ENCODE assay signal across 9 cellular contexts in genomic region chr1:150233359-150234308, GRCh38. TPM values are rescaled to one million over a fixed set of nuclear protein-coding genes. Genes with fewer than 3 reads are reported as not detected.
DNase-seq lines count a peak whose midpoint lies in the region; ATAC-seq and TF ChIP-seq lines count a peak whose summit lies in the region.
"Had no signal": no experiment of that assay in that cellular context is flagged by ENCODE, and none has a peak within 500 bp of the region (broad histone marks: within the 10 kb centered on the region; RNA-seq: fewer than 3 reads in every experiment).

No MANE protein-coding gene starts in this region.

- H3K4me3 ChIP-seq in CD4-positive, alpha-beta memory T cell (ENCODE audit: low read length in 2 of 2) = peak overlapping the region; percentile 76 to 100
- H3K4me3 ChIP-seq in gastroesophageal sphincter = peak overlapping the region; percentile 66 to 96
- peak overlapping the region; percentile 91 for H3K4me3 ChIP-seq in skeletal muscle cell (ENCODE audit: low read depth, low read length)

- H3K27me3 ChIP-seq in CD4-positive, alpha-beta memory T cell (ENCODE audit: insufficient read depth, low read length) = no peaks in the 10 kb centered on the region
- H3K27me3 ChIP-seq in gastroesophageal sphincter = no peaks in the 10 kb centered on the region

- peak in 4 of 5 donors; percentile 14 to 55 (median 26) for DNase-seq in CD4-positive, alpha-beta memory T cell
- peak; percentile 31 for DNase-seq in activated T-cell treated with anti-CD3 and anti-CD28 coated beads for 24 hours (ENCODE audit: low read depth)
- DNase-seq in skeletal muscle cell (ENCODE audit: low read depth) = no peak
- no peak for DNase-seq in cortex of kidney (lab: John Stamatoyannopoulos, UW)
- no peak for DNase-seq in iPS-NIHi7 (ENCODE audit: extremely low spot score)

- POLR2A ChIA-PET in CD4-positive, alpha-beta memory T cell (lab: Charles Lee; ENCODE audit: partially characterized antibody) = interaction anchor here (0.6 to 3.9 kb wide), 21 partner anchors 10 to 1093 kb away, joined by 3 to 55 read pairs (median 4); partner anchors contain the start of genes APH1A, CIART, PI4KB and PLEKHO1

- H3K27ac Mint-ChIP-seq in CD4-positive, alpha-beta memory T cell = peak overlapping the region in 6 of 7 donors; percentile 96 to 100 (median 99)

- peak overlapping the region; percentile 99 for H3K27ac ChIP-seq in CD4-positive, alpha-beta memory T cell (ENCODE audit: low read depth, low read length)
- peak overlapping the region; percentile 92 for H3K27ac ChIP-seq in KOPT-K1 (ENCODE audit: low read depth, low read length, poor library complexity, severe bottlenecking)
- H3K27ac ChIP-seq in gastroesophageal sphincter = peak overlapping the region; percentile 78 to 100 (median 96)

- WGBS in gastroesophageal sphincter (ENCODE audit: low coverage in 1 of 2), 2 donors = 5 to 11% methylated on average over 14 to 15 of the region's 15 CpGs

- H3K27me3 Mint-ChIP-seq in CD4-positive, alpha-beta memory T cell = no peaks in the 10 kb centered on the region

- H3K9me3 ChIP-seq in CD4-positive, alpha-beta memory T cell (ENCODE audit: control insufficient read depth in 1 of 2, low read length in 2 of 2) = no peaks in the 10 kb centered on the region
- H3K9me3 ChIP-seq in KOPT-K1 (ENCODE audit: insufficient read depth, low read length, poor library complexity, severe bottlenecking) (no peaks in the 10 kb centered on the region), gastroesophageal sphincter (no peaks in the 10 kb centered on the region)

- no peaks in the 10 kb centered on the region for H3K36me3 ChIP-seq in CD4-positive, alpha-beta memory T cell (ENCODE audit: insufficient read depth, low read length)
- H3K36me3 ChIP-seq in KOPT-K1 (ENCODE audit: insufficient read depth, low read length) = peaks cover 31% of the 10 kb centered on the region
- peaks cover 0 to 21% of the 10 kb centered on the region in 2 donors for H3K36me3 ChIP-seq in gastroesophageal sphincter

- no peaks in the 10 kb centered on the region for H3K9me3 Mint-ChIP-seq in CD4-positive, alpha-beta memory T cell

- ATAC-seq in gastroesophageal sphincter (no peak), HG02610 (IDR thresholded peaks at IDR 0.05; ENCODE audit: unreplicated experiment) (no peak)

- no peak for TF ChIP-seq CTCF in gastroesophageal sphincter (IDR thresholded peaks at IDR 0.05)

- TF ChIP-seq EP300 in gastroesophageal sphincter (IDR thresholded peaks at IDR 0.05) = no peak

- CTCF ChIA-PET in CD4-positive, alpha-beta memory T cell (lab: Charles Lee; ENCODE audit: partially characterized antibody) = interaction anchor here (1.0 to 1.6 kb wide), 5 partner anchors 19 to 46 kb away, joined by 3 to 5 read pairs (median 4); no protein-coding TSS in a partner anchor

- intact Hi-C loops in CD4-positive, alpha-beta memory T cell (cut with micrococcal nuclease) = loop anchor here (1.0 kb wide), 1 partner anchor 20 kb away; no protein-coding TSS in a partner anchor

- peaks cover 11 to 14% of the 10 kb centered on the region in 2 donors for H3K36me3 Mint-ChIP-seq in CD4-positive, alpha-beta memory T cell

- peaks cover 22% of the 10 kb centered on the region for H3K4me1 ChIP-seq in CD4-positive, alpha-beta memory T cell (ENCODE audit: insufficient read depth, low read length)
- peaks cover 0 to 20% (median 0%) of the 10 kb centered on the region in 3 donors for H3K4me1 ChIP-seq in gastroesophageal sphincter

- peaks cover 12 to 19% (median 16%) of the 10 kb centered on the region in 4 donors for H3K4me1 Mint-ChIP-seq in CD4-positive, alpha-beta memory T cell

- peak overlapping the region in 4 of 8 donors; percentile 93 to 96 (median 94) for H3K4me3 Mint-ChIP-seq in CD4-positive, alpha-beta memory T cell

- TF ChIP-seq POLR2A in gastroesophageal sphincter (IDR thresholded peaks at IDR 0.05) = no peak

RNA-seq across cellular contexts. Expression of gene ANP32E, which starts 2.3 kb away (rescaled TPM):
- 10 to 100 TPM; 53.4 to 57.9 TPM for total RNA-seq in CD4-positive, alpha-beta memory T cell
- 10 to 100 TPM; 65.6 to 66.5 TPM for polyA plus RNA-seq in CD4-positive, alpha-beta memory T cell
- total RNA-seq in gastroesophageal sphincter = 10 to 100 TPM; 14.8 to 25.1 (median 21.6) TPM

RNA-seq across cellular contexts. Expression of gene CA14, which starts 23.9 kb away (rescaled TPM):
- total RNA-seq in CD4-positive, alpha-beta memory T cell = not detected
- polyA plus RNA-seq in CD4-positive, alpha-beta memory T cell = under 1 TPM in 1 of 2 donors, not detected in 1; 0.40 TPM
- total RNA-seq in gastroesophageal sphincter = 1 to 10 TPM in 1 of 4 donors, under 1 TPM in 3; 0.54 to 1.5 (median 0.78) TPM
- total RNA-seq: HT1080 had no signal

RNA-seq across cellular contexts. Expression of gene APH1A, which starts 35.2 kb away (rescaled TPM):
- 100 to 1,000 TPM; 118 to 120 TPM for total RNA-seq in CD4-positive, alpha-beta memory T cell
- 10 to 100 TPM; 45.1 to 72.0 TPM for polyA plus RNA-seq in CD4-positive, alpha-beta memory T cell
- total RNA-seq in gastroesophageal sphincter = 10 to 100 TPM; 40.3 to 68.9 (median 49.5) TPM

RNA-seq across cellular contexts. Expression of gene C1orf54, which starts 39.0 kb away (rescaled TPM):
- 1 to 10 TPM; 2.5 to 3.4 TPM for total RNA-seq in CD4-positive, alpha-beta memory T cell
- 1 to 10 TPM; 5.3 to 7.4 TPM for polyA plus RNA-seq in CD4-positive, alpha-beta memory T cell
- 10 to 100 TPM in 3 of 4 donors, 1 to 10 TPM in 1; 5.2 to 37.7 (median 16.2) TPM for total RNA-seq in gastroesophageal sphincter

RNA-seq across cellular contexts. Expression of gene CIART, which starts 48.7 kb away (rescaled TPM):
- under 1 TPM; 0.67 to 0.94 TPM for total RNA-seq in CD4-positive, alpha-beta memory T cell
- 1 to 10 TPM in 1 of 2 donors, under 1 TPM in 1; 0.36 to 2.6 TPM for polyA plus RNA-seq in CD4-positive, alpha-beta memory T cell
- 10 to 100 TPM in 2 of 4 donors, 1 to 10 TPM in 2; 3.5 to 28.3 (median 14.2) TPM for total RNA-seq in gastroesophageal sphincter

Comparison
In these comparisons a context has a peak if more than half of its experiments do, and no peak if none do; other contexts are left out.
1. DNase-seq: peak in CD4-positive, alpha-beta memory T cell (4 of 5) and activated T-cell treated with anti-CD3 and anti-CD28 coated beads for 24 hours (single experiment); none in skeletal muscle cell (single experiment), cortex of kidney (single experiment) and iPS-NIHi7 (single experiment).
2. Peak in every context shown above with its lines, with median percentiles within 50 percentile points of each other: H3K27ac ChIP-seq and H3K4me3 ChIP-seq.